ENCODE assay signal across 26 cellular contexts in the genomic region with DNA sequence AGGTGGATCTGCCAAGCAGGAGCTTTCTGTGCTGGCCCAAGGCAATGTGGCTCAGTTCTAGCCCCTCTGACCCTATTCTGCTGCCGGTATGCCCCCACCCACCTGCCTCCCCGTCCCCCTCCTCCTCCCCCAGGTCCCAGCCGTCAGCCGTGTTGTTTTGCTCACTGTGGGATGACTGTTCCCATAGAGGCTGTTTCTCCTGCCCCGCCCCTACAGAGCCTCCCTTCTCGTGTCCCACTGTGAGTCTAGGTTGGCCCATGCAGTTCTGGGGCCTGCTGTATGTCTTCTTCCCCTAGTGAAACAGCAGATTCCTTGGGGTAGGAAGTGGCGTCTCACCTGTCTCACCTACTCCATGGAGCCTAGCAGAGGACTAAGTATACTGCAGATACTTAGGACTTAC.
"Had no signal": no experiment of that assay in that cellular context is flagged by ENCODE, and none has a peak within 500 bp of the region (broad histone marks: within the 10 kb centered on the region; RNA-seq: fewer than 3 reads in every experiment).

No MANE protein-coding gene starts in this region.

- H3K36me3 ChIP-seq: heart right ventricle, lower lobe of right lung, prostate gland, thyroid gland, transverse colon, upper lobe of left lung had no signal

- H3K27me3 ChIP-seq: heart right ventricle, hepatocyte, testis, thyroid gland, transverse colon, upper lobe of left lung had no signal

- H2AFZ ChIP-seq: hepatocyte had no signal

- H3K4me2 ChIP-seq: hepatocyte had no signal

- DNase-seq: heart right ventricle; kidney glomerular epithelial cell; left cardiac atrium; left ventricle myocardium superior; lower lobe of right lung; mammary epithelial cell; mesenchymal stem cell; naive thymus-derived CD8-positive, alpha-beta T cell; nucleus accumbens; retina; right cardiac atrium; stimulated activated CD4-positive, alpha-beta T cell treated with anti-CD3 and anti-CD28 coated beads, Interleukin-4, amount 100 ng/mL, for 24 hours; stimulated activated naive CD4-positive, alpha-beta T cell; stimulated activated naive CD8-positive, alpha-beta T cell treated with anti-CD3 and anti-CD28 coated beads, Interleukin-15, amount 100 ng/mL, for 72 hours; testis; thyroid gland; transverse colon; upper lobe of left lung had no signal

- H3K4me1 ChIP-seq: prostate gland, testis, transverse colon had no signal

- H3K9me3 ChIP-seq: heart right ventricle, lower lobe of right lung, prostate gland, testis, thyroid gland, transverse colon, upper lobe of left lung had no signal

- FAIRE-seq: keratinocyte, urothelium cell line had no signal

- H3K4me3 ChIP-seq: heart right ventricle, hepatocyte, lower lobe of right lung, prostate gland, skin epidermis, testis, thyroid gland, transverse colon, upper lobe of left lung had no signal

- H3K27ac ChIP-seq: heart right ventricle, hepatocyte, lower lobe of right lung, prostate gland, skin epidermis, testis, thyroid gland, transverse colon, upper lobe of left lung had no signal

- ATAC-seq: heart right ventricle; left cardiac atrium; left lobe of liver; left ventricle myocardium superior; lower lobe of right lung; naive thymus-derived CD8-positive, alpha-beta T cell; right cardiac atrium; sciatic nerve; stimulated activated effector memory CD8-positive, alpha-beta T cell treated with anti-CD3 and anti-CD28 coated beads, Interleukin-12 subunit alpha, Interleukin-12 subunit beta, amount 100 ng/mL, for 72 hours; stimulated activated naive CD8-positive, alpha-beta T cell treated with anti-CD3 and anti-CD28 coated beads, Interleukin-15, amount 100 ng/mL, for 72 hours had no signal
